Comparison of ENCODE assay signal across 10 cellular contexts in genomic region chr17:9370464-9370863, GRCh38.
DNase-seq lines count a peak whose midpoint lies in the region; ATAC-seq and TF ChIP-seq lines count a peak whose summit lies in the region.
"Had no signal": no experiment of that assay in that cellular context is flagged by ENCODE, and none has a peak within 500 bp of the region (broad histone marks: within the 10 kb centered on the region; RNA-seq: fewer than 3 reads in every experiment).

No MANE protein-coding gene starts in this region.

- H3K36me3 ChIP-seq in heart right ventricle, result no peaks in the 10 kb centered on the region
- H3K36me3 ChIP-seq: esophagus muscularis mucosa, transverse colon had no signal

- H3K27ac ChIP-seq in heart right ventricle, result peak overlapping the region in 9 of 10 donors; percentile 2 to 80 (median 69)
- H3K27ac ChIP-seq: esophagus muscularis mucosa, transverse colon had no signal

- peaks cover 6 to 56% (median 35%) of the 10 kb centered on the region in 9 donors for H3K4me1 ChIP-seq in heart right ventricle
- H3K4me1 ChIP-seq: transverse colon had no signal

- H3K4me3 ChIP-seq in heart right ventricle (no peak overlapping the region), fibroblast of villous mesenchyme (ENCODE audit: low read depth, low read length) (no peak overlapping the region)
- H3K4me3 ChIP-seq: esophagus muscularis mucosa, transverse colon had no signal

- POLR2A ChIA-PET in GM10248 (lab: Yijun Ruan, JAX), result no interaction called here

- intact Hi-C loops in heart right ventricle (cut with DNase I), result no loop called here
- intact Hi-C loops in cardiac septum (cut with DNase I), result loop anchor here (2.0 kb wide), 1 partner anchor 130 kb away; no protein-coding TSS in a partner anchor

- TF ChIP-seq CTCF in heart right ventricle (IDR thresholded peaks at IDR 0.05), result no peak
- TF ChIP-seq CTCF in fibroblast of villous mesenchyme (IDR thresholded peaks at IDR 0.05; ENCODE audit: insufficient read depth, low read depth, low read length), result no peak
- TF ChIP-seq CTCF in GM10248 (IDR thresholded peaks at IDR 0.05; ENCODE audit: control extremely low read depth, extremely low read depth, low read depth, missing control alignments), result no peak

- DNase-seq in heart right ventricle (no peak), cardiac septum (ENCODE audit: low spot score) (no peak), OCI-M1 (lab: John Stamatoyannopoulos, UW) (peak; percentile 19), fibroblast of villous mesenchyme (ENCODE audit: low read depth) (peak; percentile 32), GM10248 (ENCODE audit: extremely low spot score) (no peak)
- no peak for DNase-seq in activated naive CD4-positive, alpha-beta T cell treated with anti-CD3 and anti-CD28 coated beads, Interleukin-2, amount 50 U/mL, for 16 hours
- DNase-seq: transverse colon had no signal

- no peaks in the 10 kb centered on the region for H3K9me3 ChIP-seq in heart right ventricle
- H3K9me3 ChIP-seq: esophagus muscularis mucosa, transverse colon had no signal

- H3K27me3 ChIP-seq in heart right ventricle, result no peaks in the 10 kb centered on the region
- H3K27me3 ChIP-seq: esophagus muscularis mucosa, transverse colon had no signal

- no peak for ATAC-seq in heart right ventricle
- no peak for ATAC-seq in HG03460 (IDR thresholded peaks at IDR 0.05; ENCODE audit: unreplicated experiment)
- ATAC-seq in GM21737 (IDR thresholded peaks at IDR 0.05; ENCODE audit: unreplicated experiment), result no peak

- 84 to 90% methylated on average over 6 of the region's 6 CpGs for WGBS in heart right ventricle, 2 donors

- CTCF ChIA-PET in GM10248 (lab: Yijun Ruan, JAX), result interaction anchor here (1.7 kb wide), 1 partner anchor 78 kb away, joined by 4 read pairs; no protein-coding TSS in a partner anchor

Comparison
In these comparisons a context has a peak if more than half of its experiments do, and no peak if none do; other contexts are left out.
1. DNase-seq: peak in OCI-M1 (single experiment) and fibroblast of villous mesenchyme (single experiment); none in heart right ventricle (0 of 2), cardiac septum (single experiment), GM10248 (single experiment) and activated naive CD4-positive, alpha-beta T cell treated with anti-CD3 and anti-CD28 coated beads, Interleukin-2, amount 50 U/mL, for 16 hours (single experiment).